Comparison of ENCODE assay signal across 8 cellular contexts in genomic region chr1:26335774-26336476, GRCh38. TPM values are rescaled to one million over a fixed set of nuclear protein-coding genes. Genes with fewer than 3 reads are reported as not detected.
A peak's percentile ranks its signal among the peaks of the same experiment; 100 is the strongest.
DNase-seq lines count a peak whose midpoint lies in the region; ATAC-seq, FAIRE-seq and TF ChIP-seq lines count a peak whose summit lies in the region.

No MANE protein-coding gene starts in this region.

- no peak for TF ChIP-seq RAD21 in A549 (conservative IDR thresholded peaks at IDR 0.05 in 1 of 2, IDR thresholded peaks at IDR 0.05 in 1 of 2)

- peaks cover 9% of the 10 kb centered on the region for H3K4me1 Mint-ChIP-seq in activated naive CD8-positive, alpha-beta T cell treated with anti-CD3 and anti-CD28 coated beads for 36 hours

- POLR2A ChIA-PET in A549 (lab: Yijun Ruan, JAX), result no interaction called here

- no peaks in the 10 kb centered on the region for H3K36me3 ChIP-seq in tibial nerve

- DNase-seq in A549 (ENCODE audit: low read depth in 1 of 2, low spot score in 1 of 2), result no peak
- no peak for DNase-seq in HFF-Myc (ENCODE audit: extremely low read depth, low read depth)
- DNase-seq in activated naive CD8-positive, alpha-beta T cell treated with anti-CD3 and anti-CD28 coated beads for 36 hours, result no peak
- DNase-seq in left lobe of liver (ENCODE audit: low spot score), result no peak
- no peak for DNase-seq in tibial nerve (ENCODE audit: low spot score in 2 of 2)
- no peak for DNase-seq in activated CD4-positive, alpha-beta T cell treated with anti-CD3 and anti-CD28 coated beads for 48 hours

- TF ChIP-seq CTCF in A549 (IDR thresholded peaks at IDR 0.05) (no peak), HFF-Myc (IDR thresholded peaks at IDR 0.05; ENCODE audit: low read depth, low read length, missing control alignments) (no peak), tibial nerve (IDR thresholded peaks at IDR 0.05) (no peak)

- H3K27ac Mint-ChIP-seq in activated naive CD8-positive, alpha-beta T cell treated with anti-CD3 and anti-CD28 coated beads for 36 hours, result no peak overlapping the region

- TF ChIP-seq EP300 in A549 (IDR thresholded peaks at IDR 0.05), result no peak
- no peak for TF ChIP-seq EP300 in tibial nerve (IDR thresholded peaks at IDR 0.05)

- H3K9me3 Mint-ChIP-seq in activated naive CD8-positive, alpha-beta T cell treated with anti-CD3 and anti-CD28 coated beads for 36 hours, result no peaks in the 10 kb centered on the region

- TF ChIP-seq POLR2A in A549 (IDR thresholded peaks at IDR 0.05; ENCODE audit: low read length) (no peak), tibial nerve (IDR thresholded peaks at IDR 0.05) (no peak)

- H3K27ac ChIP-seq in A549, result peak overlapping the region; percentile 66 to 86
- H3K27ac ChIP-seq in tibial nerve, result no peak overlapping the region

- H3K4me3 Mint-ChIP-seq in activated naive CD8-positive, alpha-beta T cell treated with anti-CD3 and anti-CD28 coated beads for 36 hours, result peak overlapping the region; percentile 86

- H3K9me3 ChIP-seq in A549 (no peaks in the 10 kb centered on the region), tibial nerve (no peaks in the 10 kb centered on the region)

- H3K4me2 ChIP-seq in A549, result peak overlapping the region; percentile 90

- CTCF ChIA-PET in A549 (lab: Yijun Ruan, JAX), result interaction anchor here (0.8 to 1.8 kb wide), 4 partner anchors 10 to 55 kb away, joined by 3 to 5 read pairs (median 4); no protein-coding TSS in a partner anchor

- peak; percentile 46 to 62 for ATAC-seq in A549
- peak; percentile 9 for ATAC-seq in left lobe of liver
- ATAC-seq in GM21447 (IDR thresholded peaks at IDR 0.05; ENCODE audit: unreplicated experiment), result no peak
- no peak for ATAC-seq in HG03442 (IDR thresholded peaks at IDR 0.05; ENCODE audit: unreplicated experiment)

- peaks cover 0 to 64% of the 10 kb centered on the region in 2 donors for H3K27me3 ChIP-seq in tibial nerve

- 14% methylated on average over 22 of the region's 41 CpGs for WGBS in A549 (ENCODE audit: missing lambda C conversion rate)
- 4% methylated on average over 40 of the region's 41 CpGs for WGBS in tibial nerve, 2 donors

- no peaks in the 10 kb centered on the region for H3K36me3 Mint-ChIP-seq in activated naive CD8-positive, alpha-beta T cell treated with anti-CD3 and anti-CD28 coated beads for 36 hours

- H3K4me3 ChIP-seq in A549 (peak overlapping the region; percentile 62), HFF-Myc (replicated peaks; ENCODE audit: low read depth, low read length) (peak overlapping the region; percentile 40), tibial nerve (peak overlapping the region; percentile 14 to 51 (median 44))

- FAIRE-seq in A549 (lab: Jason Lieb, UNC), result no peak

- peaks cover 8% of the 10 kb centered on the region for H3K27me3 Mint-ChIP-seq in activated naive CD8-positive, alpha-beta T cell treated with anti-CD3 and anti-CD28 coated beads for 36 hours

- H3K4me1 ChIP-seq in A549 (peaks cover 13% of the 10 kb centered on the region), tibial nerve (peaks cover 0 to 16% (median 8%) of the 10 kb centered on the region in 4 donors)

TF ChIP-seq in A549, 52 proteins besides CTCF, POLR2A, EP300 and RAD21:
- TF ChIP-seq ESRRA (IDR thresholded peaks at IDR 0.05; ENCODE audit: borderline replicate concordance, low read length) (no peak), ZFP36 (IDR thresholded peaks at IDR 0.05; ENCODE audit: borderline replicate concordance, partially characterized antibody) (no peak), E2F6 (IDR thresholded peaks at IDR 0.05; ENCODE audit: borderline replicate concordance, low read depth) (no peak), CBX2 (IDR thresholded peaks at IDR 0.05; ENCODE audit: borderline replicate concordance, low read depth) (no peak), RNF2 (IDR thresholded peaks at IDR 0.05; ENCODE audit: borderline replicate concordance, low read depth) (no peak), ZSCAN20 (CRISPR knock-in tag; IDR thresholded peaks at IDR 0.05) (no peak), CEBPB (IDR thresholded peaks at IDR 0.05) (peak in 1 of 2 experiments; percentile 45; a peak in 1 of 4 replicates), NFE2L2 (conservative IDR thresholded peaks at IDR 0.05; ENCODE audit: low read length) (no peak)

RNA-seq across cellular contexts. Expression of gene CRYBG2, which starts 18.0 kb away (rescaled TPM):
- polyA plus RNA-seq in A549 (2011; rRNA removed) (0.67 and 1.1 TPM in 2 replicates), A549 (2017; fragmentation: RNase III; extraction: RNeasy Plus Mini Kit Qiagen cat#74134 plus additional on column Dnase treatment) (2.3 to 2.7 TPM (median 2.4 TPM) in 3 replicates)
- 2.0 and 2.1 TPM in 2 replicates for polyA plus RNA-seq in A549 (2012; cell fraction: cytosol; rRNA removed)
- 4.9 and 8.7 TPM in 2 replicates for polyA plus RNA-seq in A549 (2012; cell fraction: nucleus; rRNA removed)
- 2.0 and 3.8 TPM in 2 replicates for polyA minus RNA-seq in A549 (2011; rRNA and poly(A)+ RNA removed)
- 1 to 10 TPM; 4.9 to 5.1 TPM for total RNA-seq in activated naive CD8-positive, alpha-beta T cell treated with anti-CD3 and anti-CD28 coated beads for 36 hours
- total RNA-seq in left lobe of liver (0.18 TPM), tibial nerve (under 1 TPM in 1 of 4 donors, not detected in 3; under 0.01 TPM)

RNA-seq across cellular contexts. Expression of gene CD52, which starts 18.2 kb away (rescaled TPM):
- polyA plus RNA-seq in A549 (2011; rRNA removed) (not detected in 2 replicates), A549 (2017; fragmentation: RNase III; extraction: RNeasy Plus Mini Kit Qiagen cat#74134 plus additional on column Dnase treatment) (not detected in 3 replicates)
- not detected in 2 replicates for polyA plus RNA-seq in A549 (2012; cell fraction: cytosol; rRNA removed)
- not detected in 2 replicates for polyA plus RNA-seq in A549 (2012; cell fraction: nucleus; rRNA removed)
- not detected in 2 replicates for polyA minus RNA-seq in A549 (2011; rRNA and poly(A)+ RNA removed)
- total RNA-seq in activated naive CD8-positive, alpha-beta T cell treated with anti-CD3 and anti-CD28 coated beads for 36 hours, result 100 to 1,000 TPM; 263 to 278 TPM
- total RNA-seq in left lobe of liver (3.0 TPM), tibial nerve (1 to 10 TPM in 1 of 4 donors, not detected in 3; 4.8 TPM)

RNA-seq across cellular contexts. Expression of gene UBXN11, which starts 29.5 kb away (rescaled TPM):
- polyA plus RNA-seq in A549 (2011; rRNA removed), result 6.8 and 7.6 TPM in 2 replicates
- 17.0 and 17.5 TPM in 2 replicates for polyA plus RNA-seq in A549 (2012; cell fraction: cytosol; rRNA removed)
- polyA plus RNA-seq in A549 (2012; cell fraction: nucleus; rRNA removed), result 104 and 106 TPM in 2 replicates
- polyA plus RNA-seq in A549 (2017; fragmentation: RNase III; extraction: RNeasy Plus Mini Kit Qiagen cat#74134 plus additional on column Dnase treatment), result 10.6 to 12.7 TPM (median 10.8 TPM) in 3 replicates
- 8.8 and 10.3 TPM in 2 replicates for polyA minus RNA-seq in A549 (2011; rRNA and poly(A)+ RNA removed)
- total RNA-seq in activated naive CD8-positive, alpha-beta T cell treated with anti-CD3 and anti-CD28 coated beads for 36 hours, result 10 to 100 TPM; 30.5 to 31.7 TPM
- 7.8 TPM for total RNA-seq in left lobe of liver
- 10 to 100 TPM; 13.8 to 48.3 (median 19.7) TPM for total RNA-seq in tibial nerve

RNA-seq across cellular contexts. Expression of gene ZNF683, which starts 36.6 kb away (rescaled TPM):
- polyA plus RNA-seq in A549 (2011; rRNA removed), result not detected in 2 replicates
- polyA plus RNA-seq in A549 (2012; cell fraction: cytosol; rRNA removed), result not detected in 2 replicates
- polyA plus RNA-seq in A549 (2012; cell fraction: nucleus; rRNA removed), result not detected in 2 replicates
- not detected in 3 replicates for polyA plus RNA-seq in A549 (2017; fragmentation: RNase III; extraction: RNeasy Plus Mini Kit Qiagen cat#74134 plus additional on column Dnase treatment)
- not detected in 2 replicates for polyA minus RNA-seq in A549 (2011; rRNA and poly(A)+ RNA removed)
- under 1 TPM; 0.27 to 0.32 TPM for total RNA-seq in activated naive CD8-positive, alpha-beta T cell treated with anti-CD3 and anti-CD28 coated beads for 36 hours
- not detected for total RNA-seq in left lobe of liver
- total RNA-seq in tibial nerve, result not detected

RNA-seq across cellular contexts. Expression of gene SH3BGRL3, which starts 56.0 kb away (rescaled TPM):
- polyA plus RNA-seq in A549 (2011; rRNA removed) (36.1 and 38.7 TPM in 2 replicates), A549 (2017; fragmentation: RNase III; extraction: RNeasy Plus Mini Kit Qiagen cat#74134 plus additional on column Dnase treatment) (66.1 to 87.2 TPM (median 78.6 TPM) in 3 replicates)
- 53.4 and 58.3 TPM in 2 replicates for polyA plus RNA-seq in A549 (2012; cell fraction: cytosol; rRNA removed)
- polyA plus RNA-seq in A549 (2012; cell fraction: nucleus; rRNA removed), result 22.1 and 24.6 TPM in 2 replicates
- polyA minus RNA-seq in A549 (2011; rRNA and poly(A)+ RNA removed), result 62.7 and 71.2 TPM in 2 replicates
- 100 to 1,000 TPM; 292 to 295 TPM for total RNA-seq in activated naive CD8-positive, alpha-beta T cell treated with anti-CD3 and anti-CD28 coated beads for 36 hours
- total RNA-seq in left lobe of liver (31.5 TPM), tibial nerve (10 to 100 TPM; 49.6 to 97.2 (median 56.0) TPM)

Comparison
In these comparisons a context has a peak if more than half of its experiments do, and no peak if none do; other contexts are left out.
1. ATAC-seq: peak in A549 (2 of 2) and left lobe of liver (single experiment); none in GM21447 (single experiment) and HG03442 (single experiment).
2. H3K27ac ChIP-seq: peak in A549 (2 of 2); none in tibial nerve (0 of 4).
3. RNA of gene CD52, which starts 18.2 kb away (total RNA-seq): 263 to 278 TPM in activated naive CD8-positive, alpha-beta T cell treated with anti-CD3 and anti-CD28 coated beads for 36 hours; 3.0 TPM in left lobe of liver (single experiment) and 4.8 TPM in tibial nerve; every median in the first group is over 10 times any median in the second.
4. Peak in every context shown above with its lines, with median percentiles within 50 percentile points of each other: H3K4me3 ChIP-seq.